ENCODE assay signal across 11 cellular contexts in genomic region chr9:131697908-131698714, GRCh38. TPM values are rescaled to one million over a fixed set of nuclear protein-coding genes. Genes with fewer than 3 reads are reported as not detected.
DNase-seq lines count a peak whose midpoint lies in the region; ATAC-seq and TF ChIP-seq lines count a peak whose summit lies in the region.
"Had no signal": no experiment of that assay in that cellular context is flagged by ENCODE, and none has a peak within 500 bp of the region (broad histone marks: within the 10 kb centered on the region; RNA-seq: fewer than 3 reads in every experiment).

No MANE protein-coding gene starts in this region.

- no peak overlapping the region for H3K27ac ChIP-seq in iPS-20b (ENCODE audit: low read length)

- POLR2A ChIA-PET in WTC11 (lab: Charles Lee), result no interaction called here

- peaks cover 92% of the 10 kb centered on the region for H3K4me1 Mint-ChIP-seq in WTC11
- H3K4me1 Mint-ChIP-seq in stimulated activated memory B cell treated with anti-CD40 and anti-IgM and Interleukin-4, amounts not matched to agents 10 μg/mL and 1 μg/mL and 100 μg/mL, for 72 hours, result peaks cover 98% of the 10 kb centered on the region

- peak; percentile 3 for DNase-seq in NCI-H2227 (lab: John Stamatoyannopoulos, UW; ENCODE audit: unreplicated experiment)
- no peak for DNase-seq in NCI-H2227 treated with DMSO at 0.1 percent for 48 hours (lab: John Stamatoyannopoulos, UW)
- no peak for DNase-seq in WTC11 (ENCODE audit: low spot score)
- no peak for DNase-seq in epidermal melanocyte (ENCODE audit: insufficient read length, low spot score)
- DNase-seq in NCI-H1092 treated with DMSO at 0.1 percent for 48 hours (lab: John Stamatoyannopoulos, UW), result no peak
- DNase-seq: 8988T, cortex of kidney, NCI-H1694 treated with DMSO at 0.1 percent for 48 hours had no signal

- no peaks in the 10 kb centered on the region for H3K27me3 ChIP-seq in iPS-20b (ENCODE audit: insufficient read depth, low read length)

- peak overlapping the region; percentile 42; the same call in 1 of the 2 replicates for H3K27ac Mint-ChIP-seq in WTC11
- peak overlapping the region; percentile 73 for H3K27ac Mint-ChIP-seq in stimulated activated memory B cell treated with anti-CD40 and anti-IgM and Interleukin-4, amounts not matched to agents 10 μg/mL and 1 μg/mL and 100 μg/mL, for 72 hours

- H3K9me3 ChIP-seq in iPS-20b (ENCODE audit: insufficient read depth, low read depth, low read length), result no peaks in the 10 kb centered on the region

- no peak overlapping the region for H3K4me3 ChIP-seq in iPS-20b (ENCODE audit: low read length)

- TF ChIP-seq CTCF in WTC11 (IDR thresholded peaks at IDR 0.05), result no peak

- H3K9me3 Mint-ChIP-seq in WTC11, result no peaks in the 10 kb centered on the region
- no peaks in the 10 kb centered on the region for H3K9me3 Mint-ChIP-seq in stimulated activated memory B cell treated with anti-CD40 and anti-IgM and Interleukin-4, amounts not matched to agents 10 μg/mL and 1 μg/mL and 100 μg/mL, for 72 hours

- H3K4me3 Mint-ChIP-seq in WTC11, result no peak overlapping the region
- H3K4me3 Mint-ChIP-seq in stimulated activated memory B cell treated with anti-CD40 and anti-IgM and Interleukin-4, amounts not matched to agents 10 μg/mL and 1 μg/mL and 100 μg/mL, for 72 hours, result no peak overlapping the region

- no peaks in the 10 kb centered on the region for H3K36me3 Mint-ChIP-seq in WTC11
- H3K36me3 Mint-ChIP-seq in stimulated activated memory B cell treated with anti-CD40 and anti-IgM and Interleukin-4, amounts not matched to agents 10 μg/mL and 1 μg/mL and 100 μg/mL, for 72 hours, result peaks cover 59% of the 10 kb centered on the region

- peaks cover 74% of the 10 kb centered on the region for H3K4me1 ChIP-seq in iPS-20b (ENCODE audit: insufficient read depth, low read length)

- peak overlapping the region; percentile 22; the same call in 1 of the 2 replicates for H3K9ac ChIP-seq in iPS-20b (ENCODE audit: low read depth, low read length)

- H3K27me3 Mint-ChIP-seq in WTC11 (ENCODE audit: low read depth), result no peaks in the 10 kb centered on the region
- no peaks in the 10 kb centered on the region for H3K27me3 Mint-ChIP-seq in stimulated activated memory B cell treated with anti-CD40 and anti-IgM and Interleukin-4, amounts not matched to agents 10 μg/mL and 1 μg/mL and 100 μg/mL, for 72 hours

- no peaks in the 10 kb centered on the region for H3K36me3 ChIP-seq in iPS-20b (ENCODE audit: insufficient read depth, low read depth, low read length)

- CTCF ChIA-PET in WTC11 (lab: Charles Lee), result interaction anchor here (1.1 to 1.8 kb wide), 7 partner anchors 17 to 107 kb away, joined by 3 to 8 read pairs (median 4); no protein-coding TSS in a partner anchor

- ATAC-seq in WTC11 (peak; percentile 50), GM18520 (IDR thresholded peaks at IDR 0.05; ENCODE audit: unreplicated experiment) (no peak)
- ATAC-seq in stimulated activated memory B cell treated with anti-CD40 and anti-IgM and Interleukin-4, amounts not matched to agents 10 μg/mL and 1 μg/mL and 100 μg/mL, for 72 hours, result peak; percentile 55

TF ChIP-seq in WTC11, 78 proteins besides CTCF, POLR2A, EP300 and RAD21:
- TF ChIP-seq FOXK1 (CRISPR knock-in tag; IDR thresholded peaks at IDR 0.05), result no peak
- TF ChIP-seq ZNF263 (CRISPR knock-in tag; IDR thresholded peaks at IDR 0.05; ENCODE audit: low read depth), result no peak
- no peak for TF ChIP-seq HMGA2 (CRISPR knock-in tag; IDR thresholded peaks at IDR 0.05)
- TF ChIP-seq, protein P1, sequence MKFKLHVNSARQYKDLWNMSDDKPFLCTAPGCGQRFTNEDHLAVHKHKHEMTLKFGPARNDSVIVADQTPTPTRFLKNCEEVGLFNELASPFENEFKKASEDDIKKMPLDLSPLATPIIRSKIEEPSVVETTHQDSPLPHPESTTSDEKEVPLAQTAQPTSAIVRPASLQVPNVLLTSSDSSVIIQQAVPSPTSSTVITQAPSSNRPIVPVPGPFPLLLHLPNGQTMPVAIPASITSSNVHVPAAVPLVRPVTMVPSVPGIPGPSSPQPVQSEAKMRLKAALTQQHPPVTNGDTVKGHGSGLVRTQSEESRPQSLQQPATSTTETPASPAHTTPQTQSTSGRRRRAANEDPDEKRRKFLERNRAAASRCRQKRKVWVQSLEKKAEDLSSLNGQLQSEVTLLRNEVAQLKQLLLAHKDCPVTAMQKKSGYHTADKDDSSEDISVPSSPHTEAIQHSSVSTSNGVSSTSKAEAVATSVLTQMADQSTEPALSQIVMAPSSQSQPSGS (CRISPR knock-in tag; IDR thresholded peaks at IDR 0.05; ENCODE audit: borderline replicate concordance, low read depth), result no peak
- TF ChIP-seq SOX15 (CRISPR knock-in tag; IDR thresholded peaks at IDR 0.05), result no peak
- no peak for TF ChIP-seq USF2 (CRISPR knock-in tag; IDR thresholded peaks at IDR 0.05)
- TF ChIP-seq, protein P2, sequence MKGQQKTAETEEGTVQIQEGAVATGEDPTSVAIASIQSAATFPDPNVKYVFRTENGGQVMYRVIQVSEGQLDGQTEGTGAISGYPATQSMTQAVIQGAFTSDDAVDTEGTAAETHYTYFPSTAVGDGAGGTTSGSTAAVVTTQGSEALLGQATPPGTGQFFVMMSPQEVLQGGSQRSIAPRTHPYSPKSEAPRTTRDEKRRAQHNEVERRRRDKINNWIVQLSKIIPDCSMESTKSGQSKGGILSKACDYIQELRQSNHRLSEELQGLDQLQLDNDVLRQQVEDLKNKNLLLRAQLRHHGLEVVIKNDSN (CRISPR knock-in tag; IDR thresholded peaks at IDR 0.05), result no peak
- no peak for TF ChIP-seq MXD4 (CRISPR knock-in tag; IDR thresholded peaks at IDR 0.05; ENCODE audit: borderline replicate concordance)
- TF ChIP-seq ZNF396 (CRISPR knock-in tag; IDR thresholded peaks at IDR 0.05; ENCODE audit: borderline replicate concordance), result no peak
- TF ChIP-seq ZBTB21 (CRISPR knock-in tag; IDR thresholded peaks at IDR 0.05; ENCODE audit: borderline replicate concordance), result no peak
TF ChIP-seq in WTC11: peak in this region for 0.

RNA-seq across cellular contexts. Expression of gene RAPGEF1, which starts 41.8 kb away (rescaled TPM):
- total RNA-seq in WTC11 (2021), result 57.9 to 66.2 TPM (median 65.7 TPM) in 3 replicates
